In the genomic region with DNA sequence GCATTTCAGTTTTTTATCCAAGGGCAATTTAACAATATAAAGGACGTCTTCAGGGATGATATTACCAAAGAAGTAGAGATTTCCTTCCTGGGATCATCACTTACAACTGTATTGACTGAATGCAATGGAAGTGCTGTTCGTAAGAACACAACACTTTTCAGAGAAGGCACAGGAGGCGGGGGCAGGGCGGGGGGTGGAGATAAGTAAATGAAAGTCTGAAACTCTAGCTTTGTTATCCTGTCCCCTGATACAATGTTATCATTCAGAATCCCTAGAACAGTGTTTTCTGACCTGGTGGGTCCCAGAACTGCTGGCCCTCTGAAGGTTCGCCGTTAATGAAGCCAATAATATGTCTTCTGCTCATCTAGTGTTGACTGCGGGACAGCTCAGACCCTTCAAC, we compare ENCODE assay signal across 25 cellular contexts.
"Had no signal": no experiment of that assay in that cellular context is flagged by ENCODE, and none has a peak within 500 bp of the region (broad histone marks: within the 10 kb centered on the region; RNA-seq: fewer than 3 reads in every experiment).

No MANE protein-coding gene starts in this region.

- H3K27ac Mint-ChIP-seq: activated CD8-positive, alpha-beta T cell treated with anti-CD3 and anti-CD28 coated beads, Interleukin-2, amount 10 ng/mL, durations not matched to agents 7 days and 5 days; activated naive CD4-positive, alpha-beta T cell treated with anti-CD3 and anti-CD28 coated beads, Interleukin-2, amount 50 U/mL, for 24 hours; T-helper 1 cell treated with Interleukin-12 subunit alpha and Interleukin-12 subunit beta and Interleukin-4 antibody, amounts not matched to agents 30 μg/mL and 1 μg/mL, for 36 hours had no signal

- H3K9me3 Mint-ChIP-seq: activated naive CD4-positive, alpha-beta T cell treated with anti-CD3 and anti-CD28 coated beads, Interleukin-2, amount 50 U/mL, for 24 hours; T-helper 1 cell treated with Interleukin-12 subunit alpha and Interleukin-12 subunit beta and Interleukin-4 antibody, amounts not matched to agents 30 μg/mL and 1 μg/mL, for 36 hours had no signal

- H3K36me3 Mint-ChIP-seq: activated naive CD4-positive, alpha-beta T cell treated with anti-CD3 and anti-CD28 coated beads, Interleukin-2, amount 50 U/mL, for 24 hours had no signal

- H3K4me3 ChIP-seq: breast epithelium, K562, Peyer's patch had no signal

- ATAC-seq: activated CD8-positive, alpha-beta T cell treated with anti-CD3 and anti-CD28 coated beads, Interleukin-2, amount 10 ng/mL, durations not matched to agents 7 days and 5 days; K562 had no signal

- H3K9me3 ChIP-seq: breast epithelium, Peyer's patch had no signal

- H3K27me3 ChIP-seq: breast epithelium, Peyer's patch had no signal

- DNase-seq: activated CD4-positive, alpha-beta T cell treated with anti-CD3 and anti-CD28 coated beads for 48 hours; activated CD4-positive, alpha-beta T cell treated with anti-CD3 and anti-CD28 coated beads, Interleukin-2, amount 50 U/mL, for 4 hours; activated CD4-positive, CD25-positive, alpha-beta regulatory T cell treated with anti-CD3 and anti-CD28 coated beads, Interleukin-2, amount 50 U/mL, for 72 hours; activated CD8-positive, alpha-beta memory T cell treated with anti-CD3 and anti-CD28 coated beads, Interleukin-2, amount 50 U/mL, for 48 hours; activated CD8-positive, alpha-beta T cell treated with anti-CD3 and anti-CD28 coated beads, Interleukin-2, amount 10 ng/mL, durations not matched to agents 7 days and 5 days; activated naive CD4-positive, alpha-beta T cell; activated T-cell treated with anti-CD3 and anti-CD28 coated beads, Interleukin-2, amount 50 U/mL, for 1 hour; aorta; Karpas-422; MM.1S; NCI-H1105; NCI-H1436; NCI-H1694 treated with DMSO at 0.1 percent for 48 hours; NCI-H2029 treated with DMSO at 0.1 percent for 48 hours; NCI-H510A treated with DMSO at 0.1 percent for 48 hours; NCI-H69; NK-92 treated with Interleukin-12 subunit alpha and Interleukin-12 subunit beta, amount 100 ng/mL, for 24 hours; OCI-M1; Peyer's patch; SHP77 treated with DMSO at 0.1 percent for 48 hours had no signal

- H3K4me3 Mint-ChIP-seq: activated CD8-positive, alpha-beta T cell treated with anti-CD3 and anti-CD28 coated beads, Interleukin-2, amount 10 ng/mL, durations not matched to agents 7 days and 5 days; activated naive CD4-positive, alpha-beta T cell treated with anti-CD3 and anti-CD28 coated beads, Interleukin-2, amount 50 U/mL, for 24 hours; T-helper 1 cell treated with Interleukin-12 subunit alpha and Interleukin-12 subunit beta and Interleukin-4 antibody, amounts not matched to agents 30 μg/mL and 1 μg/mL, for 36 hours had no signal

- H3K27ac ChIP-seq: breast epithelium, Peyer's patch, RWPE1 had no signal

- H3K36me3 ChIP-seq: breast epithelium, Peyer's patch had no signal

- H3K4me1 ChIP-seq: breast epithelium, Peyer's patch had no signal
